ENCODE assay signal across 13 cellular contexts in genomic region chr11:10233581-10233980, GRCh38.
DNase-seq lines count a peak whose midpoint lies in the region; ATAC-seq and TF ChIP-seq lines count a peak whose summit lies in the region.
"Had no signal": no experiment of that assay in that cellular context is flagged by ENCODE, and none has a peak within 500 bp of the region (broad histone marks: within the 10 kb centered on the region; RNA-seq: fewer than 3 reads in every experiment).

No MANE protein-coding gene starts in this region.

- POLR2A ChIA-PET in BJ (lab: Charles Lee), result no interaction called here

- H3K27ac ChIP-seq in mesenchymal stem cell (ENCODE audit: low read length, poor library complexity, severe bottlenecking) (peak overlapping the region; percentile 26), SJCRH30 (no peak overlapping the region), right cardiac atrium (ENCODE audit: low read length) (no peak overlapping the region)
- H3K27ac ChIP-seq: gastroesophageal sphincter, neural progenitor cell had no signal

- DNase-seq in BJ (ENCODE audit: low read depth), result peak; percentile 37
- peak; percentile 90 for DNase-seq in NCI-H226
- peak; percentile 61 to 70 for DNase-seq in cardiac fibroblast (ENCODE audit: low read depth in 2 of 2)
- DNase-seq in mesenchymal stem cell, result peak; percentile 77
- DNase-seq in epidermal melanocyte (ENCODE audit: insufficient read length, low spot score), result no peak
- DNase-seq in SJCRH30, result no peak
- DNase-seq in activated CD4-positive, alpha-beta T cell treated with anti-CD3 and anti-CD28 coated beads, Interleukin-2, amount 50 U/mL, for 1 hour, result no peak
- no peak for DNase-seq in right cardiac atrium
- DNase-seq: activated CD4-positive, CD25-positive, alpha-beta regulatory T cell treated with anti-CD3 and anti-CD28 coated beads, Interleukin-2, amount 50 U/mL, for 72 hours; NCI-H1417 treated with DMSO at 0.1 percent for 48 hours; NCI-H526 had no signal

- H3K27me3 ChIP-seq in BJ (ENCODE audit: control insufficient read depth, insufficient read depth, low read length) (no peaks in the 10 kb centered on the region), mesenchymal stem cell (ENCODE audit: control insufficient read depth in 1 of 2, insufficient read depth in 1 of 2, low read length in 2 of 2) (no peaks in the 10 kb centered on the region), SJCRH30 (no peaks in the 10 kb centered on the region), right cardiac atrium (ENCODE audit: control insufficient read depth, insufficient read depth) (no peaks in the 10 kb centered on the region)
- H3K27me3 ChIP-seq: gastroesophageal sphincter, neural progenitor cell had no signal

- H3K4me1 ChIP-seq in mesenchymal stem cell (ENCODE audit: control insufficient read depth, insufficient read depth, low read depth, low read length), result no peaks in the 10 kb centered on the region
- H3K4me1 ChIP-seq in SJCRH30, result no peaks in the 10 kb centered on the region
- peaks cover 2% of the 10 kb centered on the region for H3K4me1 ChIP-seq in right cardiac atrium (ENCODE audit: control insufficient read depth, insufficient read depth, low read length)
- H3K4me1 ChIP-seq: neural progenitor cell had no signal

- ATAC-seq in right cardiac atrium, result no peak
- ATAC-seq: gastroesophageal sphincter had no signal

- CTCF ChIA-PET in BJ (lab: Yijun Ruan, JAX), result interaction anchor here (0.6 to 2.4 kb wide), 5 partner anchors 26 to 403 kb away, joined by 3 to 8 read pairs (median 3); no protein-coding TSS in a partner anchor

- H3K14ac ChIP-seq in mesenchymal stem cell (ENCODE audit: low read length in 2 of 2), result no peak overlapping the region

- H3K9ac ChIP-seq in mesenchymal stem cell (ENCODE audit: low read length), result peak overlapping the region; percentile 28
- H3K9ac ChIP-seq: neural progenitor cell had no signal

- no peaks in the 10 kb centered on the region for H3K9me3 ChIP-seq in mesenchymal stem cell (ENCODE audit: control insufficient read depth, low read length)
- H3K9me3 ChIP-seq in SJCRH30 (replicated peaks), result peaks cover 39% of the 10 kb centered on the region
- no peaks in the 10 kb centered on the region for H3K9me3 ChIP-seq in right cardiac atrium (ENCODE audit: control insufficient read depth, low read length)
- H3K9me3 ChIP-seq: gastroesophageal sphincter had no signal

- H3K23ac ChIP-seq in mesenchymal stem cell (ENCODE audit: low read length in 2 of 2), result no peak overlapping the region

- intact Hi-C loops in right cardiac atrium (cut with DNase I), result no loop called here

- H4K91ac ChIP-seq in mesenchymal stem cell (ENCODE audit: low read length), result no peak overlapping the region

- no peak overlapping the region for H3K4ac ChIP-seq in mesenchymal stem cell (ENCODE audit: low read depth in 1 of 2, low read length in 2 of 2)

- 49% methylated on average over 2 of the region's 2 CpGs for WGBS in mesenchymal stem cell
- 88% methylated on average over 2 of the region's 2 CpGs for WGBS in right cardiac atrium

- no peak overlapping the region for H3K4me2 ChIP-seq in mesenchymal stem cell (ENCODE audit: low read length, poor library complexity, severe bottlenecking)
- H3K4me2 ChIP-seq: neural progenitor cell had no signal

- no peak overlapping the region for H4K8ac ChIP-seq in mesenchymal stem cell (ENCODE audit: low read length)

- no peak for TF ChIP-seq CTCF in BJ (IDR thresholded peaks at IDR 0.05; ENCODE audit: insufficient read depth, low read depth, low read length)
- no peak for TF ChIP-seq CTCF in cardiac fibroblast (IDR thresholded peaks at IDR 0.05; ENCODE audit: low read depth, low read length)

- H2BK120ac ChIP-seq in mesenchymal stem cell (ENCODE audit: low read depth, low read length), result no peak overlapping the region

- H3K4me3 ChIP-seq in BJ (ENCODE audit: low read depth, low read length) (no peak overlapping the region), cardiac fibroblast (replicated peaks in 1 of 2; ENCODE audit: low read depth in 2 of 2, low read length in 2 of 2) (no peak overlapping the region), mesenchymal stem cell (ENCODE audit: insufficient read depth in 1 of 2, low read depth in 1 of 2, low read length in 2 of 2) (no peak overlapping the region), SJCRH30 (no peak overlapping the region), right cardiac atrium (ENCODE audit: low read length) (no peak overlapping the region)
- H3K4me3 ChIP-seq: gastroesophageal sphincter, neural progenitor cell had no signal

- no peak overlapping the region for H2BK15ac ChIP-seq in mesenchymal stem cell (ENCODE audit: low read depth, poor library complexity, severe bottlenecking)

- no peak overlapping the region for H2AK5ac ChIP-seq in mesenchymal stem cell (ENCODE audit: low read length, severe bottlenecking)

- H3K36me3 ChIP-seq in BJ (ENCODE audit: control insufficient read depth, insufficient read depth, low read length) (no peaks in the 10 kb centered on the region), mesenchymal stem cell (ENCODE audit: control insufficient read depth in 1 of 2, insufficient read depth in 2 of 2, low read depth in 1 of 2, low read length in 2 of 2) (peaks cover 0 to 9% of the 10 kb centered on the region in 2 experiments), SJCRH30 (peaks cover 9% of the 10 kb centered on the region; the same call in 1 of the 2 replicates)
- H3K36me3 ChIP-seq: gastroesophageal sphincter had no signal

- H2BK5ac ChIP-seq in mesenchymal stem cell (ENCODE audit: low read depth, low read length, poor library complexity, severe bottlenecking), result no peak overlapping the region

- peak overlapping the region in 1 of 2 experiments; percentile 43 for H3K18ac ChIP-seq in mesenchymal stem cell (ENCODE audit: low read depth in 1 of 2, low read length in 2 of 2)

- H2BK12ac ChIP-seq in mesenchymal stem cell (ENCODE audit: low read length in 2 of 2), result no peak overlapping the region

- H3K79me1 ChIP-seq in mesenchymal stem cell (replicated peaks; ENCODE audit: low read length, poor library complexity, severe bottlenecking), result peaks cover 23% of the 10 kb centered on the region

- H2AFZ ChIP-seq in mesenchymal stem cell (ENCODE audit: low read depth, low read length), result no peak overlapping the region
- H2AFZ ChIP-seq: neural progenitor cell had no signal

Comparison
In these comparisons a context has a peak if more than half of its experiments do, and no peak if none do; other contexts are left out.
1. DNase-seq: peak in BJ (single experiment), NCI-H226 (single experiment), cardiac fibroblast (2 of 2) and mesenchymal stem cell (single experiment); none in epidermal melanocyte (single experiment), SJCRH30 (0 of 2), activated CD4-positive, alpha-beta T cell treated with anti-CD3 and anti-CD28 coated beads, Interleukin-2, amount 50 U/mL, for 1 hour (single experiment) and right cardiac atrium (0 of 3).